In the genomic region with DNA sequence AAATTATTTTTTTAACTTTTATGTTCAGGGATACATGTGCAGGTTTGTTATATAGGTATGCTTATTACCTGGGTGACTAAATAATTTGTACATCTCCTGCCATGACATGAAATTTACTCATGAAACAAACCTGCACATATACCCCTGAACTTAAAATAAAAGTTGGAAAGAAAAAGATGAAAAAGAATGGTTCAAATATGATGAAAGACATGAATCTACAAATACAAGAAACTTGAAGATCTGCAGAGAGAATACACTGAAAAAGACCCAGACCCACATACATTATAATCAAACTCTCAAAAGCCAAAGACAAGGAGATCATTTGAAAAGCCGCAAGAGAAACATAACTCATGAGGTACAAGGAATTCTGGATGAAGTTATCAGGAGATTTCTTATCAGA, we compare ENCODE assay signal across 29 cellular contexts.
"Had no signal": no experiment of that assay in that cellular context is flagged by ENCODE, and none has a peak within 500 bp of the region (broad histone marks: within the 10 kb centered on the region; RNA-seq: fewer than 3 reads in every experiment).

No MANE protein-coding gene starts in this region.

- ATAC-seq: stimulated activated effector memory CD8-positive, alpha-beta T cell treated with anti-CD3 and anti-CD28 coated beads, Interleukin-12 subunit alpha, Interleukin-12 subunit beta, amount 100 ng/mL, for 72 hours; stimulated activated memory B cell treated with anti-CD40 and anti-IgM and Interleukin-4, amounts not matched to agents 10 μg/mL and 1 μg/mL and 100 μg/mL, for 72 hours; stimulated activated naive B cell treated with anti-CD40 and anti-IgM and Interleukin-4, amounts not matched to agents 10 μg/mL and 1 μg/mL and 100 μg/mL, for 72 hours; stimulated activated naive CD8-positive, alpha-beta T cell treated with anti-CD3 and anti-CD28 coated beads, Interleukin-15, amount 100 ng/mL, for 72 hours; stimulated activated naive CD8-positive, alpha-beta T cell treated with anti-CD3 and anti-CD28 coated beads, Interleukin-15, Interleukin-2, amounts not matched to agents 100 U/mL and 50 U/mL, for 24 hours; upper lobe of right lung had no signal

- FAIRE-seq: urothelium cell line had no signal

- H3K27me3 ChIP-seq: stomach, suprapubic skin, testis, thyroid gland, tibial artery, tibial nerve, transverse colon, upper lobe of left lung, upper lobe of right lung, uterus, vagina had no signal

- DNase-seq: stimulated activated CD4-positive, alpha-beta T cell treated with anti-CD3 and anti-CD28 coated beads, Interleukin-2, amount 100 ng/mL, for 48 hours; stimulated activated CD4-positive, alpha-beta T cell treated with anti-CD3 and anti-CD28 coated beads, Interleukin-4, amount 100 ng/mL, for 1 hour; stimulated activated CD4-positive, alpha-beta T cell treated with anti-CD3 and anti-CD28 coated beads, Interleukin-4, amount 100 ng/mL, for 24 hours; stimulated activated CD4-positive, alpha-beta T cell treated with anti-CD3 and anti-CD28 coated beads, Interleukin-4, amount 100 ng/mL, for 4 hours; stimulated activated CD8-positive, alpha-beta memory T cell treated with anti-CD3 and anti-CD28 coated beads, Interleukin-4, amount 100 ng/mL, for 48 hours; stimulated activated naive B cell treated with anti-CD40 and anti-IgM and Interleukin-4, amounts not matched to agents 10 μg/mL and 1 μg/mL and 100 μg/mL, for 72 hours; stimulated activated naive CD4-positive, alpha-beta T cell; stimulated activated naive CD4-positive, alpha-beta T cell treated with Interleukin-2 at 50 U/mL for 16 hours; stimulated activated naive CD8-positive, alpha-beta T cell treated with anti-CD3 and anti-CD28 coated beads, Interleukin-15, amount 100 ng/mL, for 72 hours; stimulated activated naive CD8-positive, alpha-beta T cell treated with anti-CD3 and anti-CD28 coated beads, Interleukin-15, Interleukin-2, amounts not matched to agents 100 U/mL and 50 U/mL, for 24 hours; stomach; substantia nigra; testis; thyroid gland; tibial artery; transverse colon; trophoblast cell; upper lobe of left lung; upper lobe of right lung; uterus had no signal

- H3K9me3 ChIP-seq: testis, thoracic aorta, thyroid gland, upper lobe of right lung, vagina had no signal

- H3K27ac ChIP-seq: stomach, suprapubic skin, testis, thoracic aorta, thyroid gland, tibial artery, tibial nerve, transverse colon, upper lobe of left lung, upper lobe of right lung, uterus, vagina had no signal

- H3K4me3 Mint-ChIP-seq: stimulated activated effector memory CD8-positive, alpha-beta T cell treated with anti-CD3 and anti-CD28 coated beads, Interleukin-12 subunit alpha, Interleukin-12 subunit beta, amount 100 ng/mL, for 72 hours; stimulated activated memory B cell treated with anti-CD40 and anti-IgM and Interleukin-4, amounts not matched to agents 10 μg/mL and 1 μg/mL and 100 μg/mL, for 72 hours; stimulated activated naive B cell treated with anti-CD40 and anti-IgM and Interleukin-4, amounts not matched to agents 10 μg/mL and 1 μg/mL and 100 μg/mL, for 72 hours; stimulated activated naive CD8-positive, alpha-beta T cell treated with anti-CD3 and anti-CD28 coated beads, Interleukin-15, amount 100 ng/mL, for 72 hours; stimulated activated naive CD8-positive, alpha-beta T cell treated with anti-CD3 and anti-CD28 coated beads, Interleukin-15, Interleukin-2, amounts not matched to agents 100 ng/mL and 50 ng/mL, for 24 hours; type B pancreatic cell had no signal

- H3K4me1 Mint-ChIP-seq: stimulated activated effector memory CD8-positive, alpha-beta T cell treated with anti-CD3 and anti-CD28 coated beads, Interleukin-12 subunit alpha, Interleukin-12 subunit beta, amount 100 ng/mL, for 72 hours; stimulated activated memory B cell treated with anti-CD40 and anti-IgM and Interleukin-4, amounts not matched to agents 10 μg/mL and 1 μg/mL and 100 μg/mL, for 72 hours; stimulated activated naive B cell treated with anti-CD40 and anti-IgM and Interleukin-4, amounts not matched to agents 10 μg/mL and 1 μg/mL and 100 μg/mL, for 72 hours; stimulated activated naive CD8-positive, alpha-beta T cell treated with anti-CD3 and anti-CD28 coated beads, Interleukin-15, amount 100 ng/mL, for 72 hours had no signal

- H3K27me3 Mint-ChIP-seq: stimulated activated naive B cell treated with anti-CD40 and anti-IgM and Interleukin-4, amounts not matched to agents 10 μg/mL and 1 μg/mL and 100 μg/mL, for 72 hours; stimulated activated naive CD8-positive, alpha-beta T cell treated with anti-CD3 and anti-CD28 coated beads, Interleukin-15, amount 100 ng/mL, for 72 hours; type B pancreatic cell had no signal

- H3K4me3 ChIP-seq: stomach, suprapubic skin, testis, thoracic aorta, thyroid gland, tibial artery, tibial nerve, transverse colon, upper lobe of left lung, upper lobe of right lung, uterus, vagina had no signal

- H3K9me3 Mint-ChIP-seq: type B pancreatic cell had no signal

- H3K4me1 ChIP-seq: stomach, suprapubic skin, testis, thyroid gland, tibial artery, tibial nerve, upper lobe of left lung, upper lobe of right lung, uterus, vagina had no signal

- H3K27ac Mint-ChIP-seq: stimulated activated effector memory CD8-positive, alpha-beta T cell treated with anti-CD3 and anti-CD28 coated beads, Interleukin-12 subunit alpha, Interleukin-12 subunit beta, amount 100 ng/mL, for 72 hours; stimulated activated memory B cell treated with anti-CD40 and anti-IgM and Interleukin-4, amounts not matched to agents 10 μg/mL and 1 μg/mL and 100 μg/mL, for 72 hours; stimulated activated naive B cell treated with anti-CD40 and anti-IgM and Interleukin-4, amounts not matched to agents 10 μg/mL and 1 μg/mL and 100 μg/mL, for 72 hours; stimulated activated naive CD8-positive, alpha-beta T cell treated with anti-CD3 and anti-CD28 coated beads, Interleukin-15, amount 100 ng/mL, for 72 hours; stimulated activated naive CD8-positive, alpha-beta T cell treated with anti-CD3 and anti-CD28 coated beads, Interleukin-15, Interleukin-2, amounts not matched to agents 100 ng/mL and 50 ng/mL, for 24 hours; type B pancreatic cell had no signal

- H3K36me3 ChIP-seq: stomach, suprapubic skin, thoracic aorta, thyroid gland, tibial artery, tibial nerve, transverse colon, upper lobe of left lung, upper lobe of right lung, uterus, vagina had no signal

- H3K36me3 Mint-ChIP-seq: stimulated activated effector memory CD8-positive, alpha-beta T cell treated with anti-CD3 and anti-CD28 coated beads, Interleukin-12 subunit alpha, Interleukin-12 subunit beta, amount 100 ng/mL, for 72 hours; stimulated activated memory B cell treated with anti-CD40 and anti-IgM and Interleukin-4, amounts not matched to agents 10 μg/mL and 1 μg/mL and 100 μg/mL, for 72 hours; stimulated activated naive B cell treated with anti-CD40 and anti-IgM and Interleukin-4, amounts not matched to agents 10 μg/mL and 1 μg/mL and 100 μg/mL, for 72 hours; type B pancreatic cell had no signal
